ENCODE assay signal across 24 cellular contexts in genomic region chr3:183777016-183777618, GRCh38.
"Had no signal": no experiment of that assay in that cellular context is flagged by ENCODE, and none has a peak within 500 bp of the region (broad histone marks: within the 10 kb centered on the region; RNA-seq: fewer than 3 reads in every experiment).

No MANE protein-coding gene starts in this region.

- H3K9ac ChIP-seq: parathyroid adenoma had no signal

- H3K4me1 ChIP-seq: body of pancreas, gastroesophageal sphincter, parathyroid adenoma had no signal

- H3K4me3 ChIP-seq: body of pancreas, cardiac muscle cell, gastroesophageal sphincter, tibial artery had no signal

- DNase-seq: activated CD4-positive, alpha-beta memory T cell treated with anti-CD3 and anti-CD28 coated beads for 36 hours; activated CD4-positive, alpha-beta T cell treated with anti-CD3 and anti-CD28 coated beads for 48 hours; activated CD4-positive, CD25-positive, alpha-beta regulatory T cell; activated gamma-delta T cell; activated naive CD4-positive, alpha-beta T cell treated with anti-CD3 and anti-CD28 coated beads, Interleukin-2, amount 50 U/mL, for 16 hours; activated naive CD8-positive, alpha-beta T cell treated with anti-CD3 and anti-CD28 coated beads, Interleukin-2, amount 50 U/mL, for 24 hours; anterior cingulate cortex; body of pancreas; effector memory CD4-positive, alpha-beta T cell; head of caudate nucleus; islet precursor cell; left cardiac atrium; right cardiac atrium; stimulated activated CD4-positive, alpha-beta T cell treated with anti-CD3 and anti-CD28 coated beads, Interleukin-2, amount 100 ng/mL, for 24 hours; stimulated activated naive CD8-positive, alpha-beta T cell treated with anti-CD3 and anti-CD28 coated beads, Interleukin-15, amount 100 ng/mL, for 72 hours; tibial artery had no signal

- H3K27ac ChIP-seq: body of pancreas, cardiac muscle cell, gastroesophageal sphincter, parathyroid adenoma, tibial artery had no signal

- H2AFZ ChIP-seq: parathyroid adenoma had no signal

- FAIRE-seq: endothelial cell of umbilical vein had no signal

- H3K79me2 ChIP-seq: parathyroid adenoma had no signal

- H3K9me3 ChIP-seq: body of pancreas, gastroesophageal sphincter, tibial artery had no signal

- H3K4me1 Mint-ChIP-seq: activated naive CD8-positive, alpha-beta T cell treated with anti-CD3 and anti-CD28 coated beads, Interleukin-2, amount 50 U/mL, for 24 hours; stimulated activated effector memory CD8-positive, alpha-beta T cell treated with anti-CD3 and anti-CD28 coated beads, Interleukin-12 subunit alpha, Interleukin-12 subunit beta, amount 100 ng/mL, for 72 hours; stimulated activated naive CD8-positive, alpha-beta T cell treated with anti-CD3 and anti-CD28 coated beads, Interleukin-15, amount 100 ng/mL, for 72 hours had no signal

- H3K27me3 Mint-ChIP-seq: activated CD4-positive, alpha-beta memory T cell treated with anti-CD3 and anti-CD28 coated beads for 36 hours; activated naive CD8-positive, alpha-beta T cell treated with anti-CD3 and anti-CD28 coated beads, Interleukin-2, amount 50 U/mL, for 24 hours; stimulated activated naive CD8-positive, alpha-beta T cell treated with anti-CD3 and anti-CD28 coated beads, Interleukin-15, amount 100 ng/mL, for 72 hours had no signal

- H3K27me3 ChIP-seq: body of pancreas, cardiac muscle cell, gastroesophageal sphincter, tibial artery had no signal

- H3K27ac Mint-ChIP-seq: activated CD4-positive, alpha-beta memory T cell treated with anti-CD3 and anti-CD28 coated beads for 36 hours; activated naive CD8-positive, alpha-beta T cell treated with anti-CD3 and anti-CD28 coated beads, Interleukin-2, amount 50 U/mL, for 24 hours; nephron; stimulated activated effector memory CD8-positive, alpha-beta T cell treated with anti-CD3 and anti-CD28 coated beads, Interleukin-12 subunit alpha, Interleukin-12 subunit beta, amount 100 ng/mL, for 72 hours; T-helper 1 cell treated with Interleukin-12 subunit alpha and Interleukin-12 subunit beta and Interleukin-4 antibody, amounts not matched to agents 30 μg/mL and 1 μg/mL, for 36 hours had no signal

- ATAC-seq: activated naive CD8-positive, alpha-beta T cell treated with anti-CD3 and anti-CD28 coated beads, Interleukin-2, amount 50 U/mL, for 24 hours; body of pancreas; esophagus mucosa; gastroesophageal sphincter; right cardiac atrium; stimulated activated effector memory CD8-positive, alpha-beta T cell treated with anti-CD3 and anti-CD28 coated beads, Interleukin-12 subunit alpha, Interleukin-12 subunit beta, amount 100 ng/mL, for 72 hours; stimulated activated naive CD8-positive, alpha-beta T cell treated with anti-CD3 and anti-CD28 coated beads, Interleukin-15, amount 100 ng/mL, for 72 hours had no signal

- H3K9me3 Mint-ChIP-seq: activated CD4-positive, alpha-beta memory T cell treated with anti-CD3 and anti-CD28 coated beads for 36 hours; activated naive CD8-positive, alpha-beta T cell treated with anti-CD3 and anti-CD28 coated beads, Interleukin-2, amount 50 U/mL, for 24 hours; nephron; stimulated activated effector memory CD8-positive, alpha-beta T cell treated with anti-CD3 and anti-CD28 coated beads, Interleukin-12 subunit alpha, Interleukin-12 subunit beta, amount 100 ng/mL, for 72 hours; stimulated activated naive CD8-positive, alpha-beta T cell treated with anti-CD3 and anti-CD28 coated beads, Interleukin-15, amount 100 ng/mL, for 72 hours; T-helper 1 cell treated with Interleukin-12 subunit alpha and Interleukin-12 subunit beta and Interleukin-4 antibody, amounts not matched to agents 30 μg/mL and 1 μg/mL, for 36 hours had no signal

- H3K4me3 Mint-ChIP-seq: activated CD4-positive, alpha-beta memory T cell treated with anti-CD3 and anti-CD28 coated beads for 36 hours; activated naive CD8-positive, alpha-beta T cell treated with anti-CD3 and anti-CD28 coated beads, Interleukin-2, amount 50 U/mL, for 24 hours; nephron; stimulated activated effector memory CD8-positive, alpha-beta T cell treated with anti-CD3 and anti-CD28 coated beads, Interleukin-12 subunit alpha, Interleukin-12 subunit beta, amount 100 ng/mL, for 72 hours; stimulated activated naive CD8-positive, alpha-beta T cell treated with anti-CD3 and anti-CD28 coated beads, Interleukin-15, amount 100 ng/mL, for 72 hours; T-helper 1 cell treated with Interleukin-12 subunit alpha and Interleukin-12 subunit beta and Interleukin-4 antibody, amounts not matched to agents 30 μg/mL and 1 μg/mL, for 36 hours had no signal
